ENCODE assay signal across 2 cellular contexts in the genomic region with DNA sequence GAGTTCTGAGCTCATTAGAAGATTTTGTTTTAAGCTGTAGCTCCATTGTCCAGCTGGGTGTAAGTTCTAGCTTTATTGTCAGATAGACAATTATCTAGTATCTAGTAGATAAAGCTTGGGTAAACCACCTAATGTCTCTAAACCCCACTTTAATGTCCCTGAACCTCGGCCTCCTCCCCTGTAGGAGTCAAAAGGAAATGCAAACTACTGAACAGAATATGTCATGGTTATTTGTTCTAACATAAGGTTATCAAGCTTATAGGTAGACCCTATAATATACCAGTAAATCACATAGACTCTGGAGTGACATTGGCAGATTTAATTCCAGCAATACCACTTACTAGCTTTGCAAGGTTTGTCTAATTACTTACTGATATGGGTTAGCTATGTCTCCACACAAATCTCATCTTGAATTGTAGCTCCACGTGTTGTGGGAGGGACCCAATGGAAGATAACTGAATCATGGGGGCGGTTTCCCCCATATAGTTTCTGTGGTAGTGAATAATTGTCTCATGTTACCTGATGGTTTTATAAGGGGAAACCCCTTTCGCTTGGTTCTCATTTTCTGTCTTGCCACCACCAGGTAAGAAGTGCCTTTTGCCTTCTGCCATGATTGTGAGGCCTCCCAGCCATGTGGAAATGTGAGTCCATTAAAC.
TF ChIP-seq lines count a peak whose summit lies in the region.

No MANE protein-coding gene starts in this region.

TF ChIP-seq in WTC11, 78 proteins besides CTCF, POLR2A, EP300 and RAD21:
- TF ChIP-seq GRHL2 (CRISPR knock-in tag; IDR thresholded peaks at IDR 0.05; ENCODE audit: insufficient replicate concordance, severe bottlenecking): no peak
- TF ChIP-seq, protein P1, sequence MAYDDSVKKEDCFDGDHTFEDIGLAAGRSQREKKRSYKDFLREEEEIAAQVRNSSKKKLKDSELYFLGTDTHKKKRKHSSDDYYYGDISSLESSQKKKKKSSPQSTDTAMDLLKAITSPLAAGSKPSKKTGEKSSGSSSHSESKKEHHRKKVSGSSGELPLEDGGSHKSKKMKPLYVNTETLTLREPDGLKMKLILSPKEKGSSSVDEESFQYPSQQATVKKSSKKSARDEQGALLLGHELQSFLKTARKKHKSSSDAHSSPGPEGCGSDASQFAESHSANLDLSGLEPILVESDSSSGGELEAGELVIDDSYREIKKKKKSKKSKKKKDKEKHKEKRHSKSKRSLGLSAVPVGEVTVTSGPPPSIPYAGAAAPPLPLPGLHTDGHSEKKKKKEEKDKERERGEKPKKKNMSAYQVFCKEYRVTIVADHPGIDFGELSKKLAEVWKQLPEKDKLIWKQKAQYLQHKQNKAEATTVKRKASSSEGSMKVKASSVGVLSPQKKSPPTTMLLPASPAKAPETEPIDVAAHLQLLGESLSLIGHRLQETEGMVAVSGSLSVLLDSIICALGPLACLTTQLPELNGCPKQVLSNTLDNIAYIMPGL (CRISPR knock-in tag; IDR thresholded peaks at IDR 0.05): no peak
- no peak for TF ChIP-seq ZNF219 (CRISPR knock-in tag; IDR thresholded peaks at IDR 0.05; ENCODE audit: borderline replicate concordance)

TF ChIP-seq in GM12878, 131 proteins besides CTCF, POLR2A, EP300 and RAD21:
- TF ChIP-seq, protein P2, sequence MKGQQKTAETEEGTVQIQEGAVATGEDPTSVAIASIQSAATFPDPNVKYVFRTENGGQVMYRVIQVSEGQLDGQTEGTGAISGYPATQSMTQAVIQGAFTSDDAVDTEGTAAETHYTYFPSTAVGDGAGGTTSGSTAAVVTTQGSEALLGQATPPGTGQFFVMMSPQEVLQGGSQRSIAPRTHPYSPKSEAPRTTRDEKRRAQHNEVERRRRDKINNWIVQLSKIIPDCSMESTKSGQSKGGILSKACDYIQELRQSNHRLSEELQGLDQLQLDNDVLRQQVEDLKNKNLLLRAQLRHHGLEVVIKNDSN (IDR thresholded peaks at IDR 0.05; ENCODE audit: borderline replicate concordance, extremely low read length, insufficient read depth, low read depth, low read length): no peak
- TF ChIP-seq, protein P3, sequence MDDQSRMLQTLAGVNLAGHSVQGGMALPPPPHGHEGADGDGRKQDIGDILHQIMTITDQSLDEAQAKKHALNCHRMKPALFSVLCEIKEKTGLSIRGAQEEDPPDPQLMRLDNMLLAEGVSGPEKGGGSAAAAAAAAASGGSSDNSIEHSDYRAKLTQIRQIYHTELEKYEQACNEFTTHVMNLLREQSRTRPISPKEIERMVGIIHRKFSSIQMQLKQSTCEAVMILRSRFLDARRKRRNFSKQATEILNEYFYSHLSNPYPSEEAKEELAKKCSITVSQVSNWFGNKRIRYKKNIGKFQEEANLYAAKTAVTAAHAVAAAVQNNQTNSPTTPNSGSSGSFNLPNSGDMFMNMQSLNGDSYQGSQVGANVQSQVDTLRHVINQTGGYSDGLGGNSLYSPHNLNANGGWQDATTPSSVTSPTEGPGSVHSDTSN (IDR thresholded peaks at IDR 0.05; ENCODE audit: insufficient replicate concordance, low read depth, low read length): no peak
- no peak for TF ChIP-seq PML (IDR thresholded peaks at IDR 0.05; ENCODE audit: low read length)
- no peak for TF ChIP-seq ASH2L (IDR thresholded peaks at IDR 0.05; ENCODE audit: borderline replicate concordance, low read depth)
- no peak for TF ChIP-seq CBFB (IDR thresholded peaks at IDR 0.05; ENCODE audit: low read depth)
- TF ChIP-seq, protein P4, sequence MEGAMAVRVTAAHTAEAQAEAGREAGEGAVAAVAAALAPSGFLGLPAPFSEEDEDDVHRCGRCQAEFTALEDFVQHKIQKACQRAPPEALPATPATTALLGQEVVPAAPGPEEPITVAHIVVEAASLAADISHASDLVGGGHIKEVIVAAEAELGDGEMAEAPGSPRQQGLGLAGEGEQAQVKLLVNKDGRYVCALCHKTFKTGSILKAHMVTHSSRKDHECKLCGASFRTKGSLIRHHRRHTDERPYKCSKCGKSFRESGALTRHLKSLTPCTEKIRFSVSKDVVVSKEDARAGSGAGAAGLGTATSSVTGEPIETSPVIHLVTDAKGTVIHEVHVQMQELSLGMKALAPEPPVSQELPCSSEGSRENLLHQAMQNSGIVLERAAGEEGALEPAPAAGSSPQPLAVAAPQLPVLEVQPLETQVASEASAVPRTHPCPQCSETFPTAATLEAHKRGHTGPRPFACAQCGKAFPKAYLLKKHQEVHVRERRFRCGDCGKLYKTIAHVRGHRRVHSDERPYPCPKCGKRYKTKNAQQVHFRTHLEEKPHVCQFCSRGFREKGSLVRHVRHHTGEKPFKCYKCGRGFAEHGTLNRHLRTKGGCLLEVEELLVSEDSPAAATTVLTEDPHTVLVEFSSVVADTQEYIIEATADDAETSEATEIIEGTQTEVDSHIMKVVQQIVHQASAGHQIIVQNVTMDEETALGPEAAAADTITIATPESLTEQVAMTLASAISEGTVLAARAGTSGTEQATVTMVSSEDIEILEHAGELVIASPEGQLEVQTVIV (IDR thresholded peaks at IDR 0.05; ENCODE audit: borderline replicate concordance, partially characterized antibody): no peak
- TF ChIP-seq YY1 (IDR thresholded peaks at IDR 0.05; ENCODE audit: low read depth, low read length): no peak
- no peak for TF ChIP-seq PAX8 (IDR thresholded peaks at IDR 0.05)
- no peak for TF ChIP-seq TCF3 (IDR thresholded peaks at IDR 0.05; ENCODE audit: borderline replicate concordance, insufficient read depth, low read depth, low read length)
- TF ChIP-seq IKZF1 (conservative IDR thresholded peaks at IDR 0.05): no peak
- TF ChIP-seq RUNX3 (IDR thresholded peaks at IDR 0.05; ENCODE audit: low read length): peak; percentile 59; the same call in 1 of the 2 replicates
- TF ChIP-seq MTA2 (IDR thresholded peaks at IDR 0.05; ENCODE audit: low read depth): peak; percentile 25; the same call in 1 of the 2 replicates
- peak; percentile 48; the same call in 1 of the 2 replicates for TF ChIP-seq RAD51 (IDR thresholded peaks at IDR 0.05)
- TF ChIP-seq ZSCAN29 (IDR thresholded peaks at IDR 0.05): no peak
- TF ChIP-seq, protein P5, sequence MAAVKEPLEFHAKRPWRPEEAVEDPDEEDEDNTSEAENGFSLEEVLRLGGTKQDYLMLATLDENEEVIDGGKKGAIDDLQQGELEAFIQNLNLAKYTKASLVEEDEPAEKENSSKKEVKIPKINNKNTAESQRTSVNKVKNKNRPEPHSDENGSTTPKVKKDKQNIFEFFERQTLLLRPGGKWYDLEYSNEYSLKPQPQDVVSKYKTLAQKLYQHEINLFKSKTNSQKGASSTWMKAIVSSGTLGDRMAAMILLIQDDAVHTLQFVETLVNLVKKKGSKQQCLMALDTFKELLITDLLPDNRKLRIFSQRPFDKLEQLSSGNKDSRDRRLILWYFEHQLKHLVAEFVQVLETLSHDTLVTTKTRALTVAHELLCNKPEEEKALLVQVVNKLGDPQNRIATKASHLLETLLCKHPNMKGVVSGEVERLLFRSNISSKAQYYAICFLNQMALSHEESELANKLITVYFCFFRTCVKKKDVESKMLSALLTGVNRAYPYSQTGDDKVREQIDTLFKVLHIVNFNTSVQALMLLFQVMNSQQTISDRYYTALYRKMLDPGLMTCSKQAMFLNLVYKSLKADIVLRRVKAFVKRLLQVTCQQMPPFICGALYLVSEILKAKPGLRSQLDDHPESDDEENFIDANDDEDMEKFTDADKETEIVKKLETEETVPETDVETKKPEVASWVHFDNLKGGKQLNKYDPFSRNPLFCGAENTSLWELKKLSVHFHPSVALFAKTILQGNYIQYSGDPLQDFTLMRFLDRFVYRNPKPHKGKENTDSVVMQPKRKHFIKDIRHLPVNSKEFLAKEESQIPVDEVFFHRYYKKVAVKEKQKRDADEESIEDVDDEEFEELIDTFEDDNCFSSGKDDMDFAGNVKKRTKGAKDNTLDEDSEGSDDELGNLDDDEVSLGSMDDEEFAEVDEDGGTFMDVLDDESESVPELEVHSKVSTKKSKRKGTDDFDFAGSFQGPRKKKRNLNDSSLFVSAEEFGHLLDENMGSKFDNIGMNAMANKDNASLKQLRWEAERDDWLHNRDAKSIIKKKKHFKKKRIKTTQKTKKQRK (IDR thresholded peaks at IDR 0.05; ENCODE audit: low read depth, low read length): no peak
- TF ChIP-seq TCF7 (IDR thresholded peaks at IDR 0.05; ENCODE audit: borderline replicate concordance): no peak
- no peak for TF ChIP-seq ESRRA (IDR thresholded peaks at IDR 0.05; ENCODE audit: low read length)
- no peak for TF ChIP-seq KAT2A (conservative IDR thresholded peaks at IDR 0.05; ENCODE audit: control insufficient read depth, low read depth, low read length)
- no peak for TF ChIP-seq SIX5 (IDR thresholded peaks at IDR 0.05; ENCODE audit: low read depth, low read length, severe bottlenecking)
- TF ChIP-seq, protein P6, sequence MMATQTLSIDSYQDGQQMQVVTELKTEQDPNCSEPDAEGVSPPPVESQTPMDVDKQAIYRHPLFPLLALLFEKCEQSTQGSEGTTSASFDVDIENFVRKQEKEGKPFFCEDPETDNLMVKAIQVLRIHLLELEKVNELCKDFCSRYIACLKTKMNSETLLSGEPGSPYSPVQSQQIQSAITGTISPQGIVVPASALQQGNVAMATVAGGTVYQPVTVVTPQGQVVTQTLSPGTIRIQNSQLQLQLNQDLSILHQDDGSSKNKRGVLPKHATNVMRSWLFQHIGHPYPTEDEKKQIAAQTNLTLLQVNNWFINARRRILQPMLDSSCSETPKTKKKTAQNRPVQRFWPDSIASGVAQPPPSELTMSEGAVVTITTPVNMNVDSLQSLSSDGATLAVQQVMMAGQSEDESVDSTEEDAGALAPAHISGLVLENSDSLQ (IDR thresholded peaks at IDR 0.05): no peak
- TF ChIP-seq FOXK2 (IDR thresholded peaks at IDR 0.05): no peak
- TF ChIP-seq, protein P7, sequence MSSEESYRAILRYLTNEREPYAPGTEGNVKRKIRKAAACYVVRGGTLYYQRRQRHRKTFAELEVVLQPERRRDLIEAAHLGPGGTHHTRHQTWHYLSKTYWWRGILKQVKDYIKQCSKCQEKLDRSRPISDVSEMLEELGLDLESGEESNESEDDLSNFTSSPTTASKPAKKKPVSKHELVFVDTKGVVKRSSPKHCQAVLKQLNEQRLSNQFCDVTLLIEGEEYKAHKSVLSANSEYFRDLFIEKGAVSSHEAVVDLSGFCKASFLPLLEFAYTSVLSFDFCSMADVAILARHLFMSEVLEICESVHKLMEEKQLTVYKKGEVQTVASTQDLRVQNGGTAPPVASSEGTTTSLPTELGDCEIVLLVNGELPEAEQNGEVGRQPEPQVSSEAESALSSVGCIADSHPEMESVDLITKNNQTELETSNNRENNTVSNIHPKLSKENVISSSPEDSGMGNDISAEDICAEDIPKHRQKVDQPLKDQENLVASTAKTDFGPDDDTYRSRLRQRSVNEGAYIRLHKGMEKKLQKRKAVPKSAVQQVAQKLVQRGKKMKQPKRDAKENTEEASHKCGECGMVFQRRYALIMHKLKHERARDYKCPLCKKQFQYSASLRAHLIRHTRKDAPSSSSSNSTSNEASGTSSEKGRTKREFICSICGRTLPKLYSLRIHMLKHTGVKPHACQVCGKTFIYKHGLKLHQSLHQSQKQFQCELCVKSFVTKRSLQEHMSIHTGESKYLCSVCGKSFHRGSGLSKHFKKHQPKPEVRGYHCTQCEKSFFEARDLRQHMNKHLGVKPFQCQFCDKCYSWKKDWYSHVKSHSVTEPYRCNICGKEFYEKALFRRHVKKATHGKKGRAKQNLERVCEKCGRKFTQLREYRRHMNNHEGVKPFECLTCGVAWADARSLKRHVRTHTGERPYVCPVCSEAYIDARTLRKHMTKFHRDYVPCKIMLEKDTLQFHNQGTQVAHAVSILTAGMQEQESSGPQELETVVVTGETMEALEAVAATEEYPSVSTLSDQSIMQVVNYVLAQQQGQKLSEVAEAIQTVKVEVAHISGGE (CRISPR knock-in tag; IDR thresholded peaks at IDR 0.05): no peak
- no peak for TF ChIP-seq BMI1 (IDR thresholded peaks at IDR 0.05; ENCODE audit: borderline replicate concordance)
- TF ChIP-seq, protein P8, sequence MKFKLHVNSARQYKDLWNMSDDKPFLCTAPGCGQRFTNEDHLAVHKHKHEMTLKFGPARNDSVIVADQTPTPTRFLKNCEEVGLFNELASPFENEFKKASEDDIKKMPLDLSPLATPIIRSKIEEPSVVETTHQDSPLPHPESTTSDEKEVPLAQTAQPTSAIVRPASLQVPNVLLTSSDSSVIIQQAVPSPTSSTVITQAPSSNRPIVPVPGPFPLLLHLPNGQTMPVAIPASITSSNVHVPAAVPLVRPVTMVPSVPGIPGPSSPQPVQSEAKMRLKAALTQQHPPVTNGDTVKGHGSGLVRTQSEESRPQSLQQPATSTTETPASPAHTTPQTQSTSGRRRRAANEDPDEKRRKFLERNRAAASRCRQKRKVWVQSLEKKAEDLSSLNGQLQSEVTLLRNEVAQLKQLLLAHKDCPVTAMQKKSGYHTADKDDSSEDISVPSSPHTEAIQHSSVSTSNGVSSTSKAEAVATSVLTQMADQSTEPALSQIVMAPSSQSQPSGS (IDR thresholded peaks at IDR 0.05; ENCODE audit: low read length): no peak
